ENCODE assay signal across 27 cellular contexts in the genomic region with DNA sequence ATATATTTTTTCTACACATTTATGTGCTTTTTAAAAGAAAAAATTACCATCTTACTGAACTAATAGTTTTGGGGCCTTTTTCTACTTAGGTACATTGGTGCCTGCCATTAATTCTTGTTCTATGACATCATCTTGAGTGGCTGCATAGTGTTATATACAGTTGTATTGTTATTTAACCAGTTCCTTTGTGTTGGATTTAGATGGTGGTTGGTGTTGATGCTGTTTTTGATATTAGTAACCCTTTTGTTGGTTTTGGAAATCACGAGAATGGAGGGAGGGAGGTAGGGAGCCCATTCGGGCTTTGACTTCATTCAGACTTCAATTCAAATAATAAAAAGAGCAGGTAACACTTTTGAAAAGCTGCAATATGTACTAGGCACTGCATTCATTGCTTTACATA. TPM values are rescaled to one million over a fixed set of nuclear protein-coding genes. Genes with fewer than 3 reads are reported as not detected.
DNase-seq lines count a peak whose midpoint lies in the region; ATAC-seq and TF ChIP-seq lines count a peak whose summit lies in the region.
"Had no signal": no experiment of that assay in that cellular context is flagged by ENCODE, and none has a peak within 500 bp of the region (broad histone marks: within the 10 kb centered on the region; RNA-seq: fewer than 3 reads in every experiment).

No MANE protein-coding gene starts in this region.

- H3K27me3 Mint-ChIP-seq in endothelial cell (ENCODE audit: unreplicated experiment): peaks cover 3% of the 10 kb centered on the region
- no peaks in the 10 kb centered on the region for H3K27me3 Mint-ChIP-seq in CD4-positive, alpha-beta T cell

- TF ChIP-seq CTCF in HEK293 (tag by site-specific recombination; IDR thresholded peaks at IDR 0.05): no peak
- no peak for TF ChIP-seq CTCF in ascending aorta (IDR thresholded peaks at IDR 0.05)
- TF ChIP-seq CTCF in endothelial cell (IDR thresholded peaks at IDR 0.05; ENCODE audit: unreplicated experiment): no peak
- TF ChIP-seq CTCF in thoracic aorta (IDR thresholded peaks at IDR 0.05): no peak
- no peak for TF ChIP-seq CTCF in CD4-positive, alpha-beta T cell (IDR thresholded peaks at IDR 0.05)

- H3K9me3 Mint-ChIP-seq in endothelial cell (ENCODE audit: unreplicated experiment): no peaks in the 10 kb centered on the region
- no peaks in the 10 kb centered on the region for H3K9me3 Mint-ChIP-seq in CD4-positive, alpha-beta T cell
- H3K9me3 Mint-ChIP-seq: CD8-positive, alpha-beta T cell; GM23338 had no signal

- ATAC-seq in thoracic aorta (ENCODE audit: insufficient number of reproducible peaks, low FRiP score, low read depth) (no peak), HG03139 (IDR thresholded peaks at IDR 0.05; ENCODE audit: unreplicated experiment) (no peak)
- ATAC-seq in CD4-positive, alpha-beta T cell (ENCODE audit: poor library complexity): no peak
- ATAC-seq: A549; CD8-positive, alpha-beta T cell; GM23338 had no signal

- H3K4me3 ChIP-seq in HEK293 (ENCODE audit: low read depth, low read length): no peak overlapping the region
- H3K4me3 ChIP-seq in ascending aorta: no peak overlapping the region
- H3K4me3 ChIP-seq in thoracic aorta: no peak overlapping the region
- H3K4me3 ChIP-seq: A549, GM23338, HAP-1, MG63 had no signal

- peaks cover 3% of the 10 kb centered on the region for H3K36me3 Mint-ChIP-seq in endothelial cell (ENCODE audit: low read depth, unreplicated experiment)
- H3K36me3 Mint-ChIP-seq in CD4-positive, alpha-beta T cell (ENCODE audit: low read depth): no peaks in the 10 kb centered on the region

- H3K4me1 ChIP-seq in HEK293 (ENCODE audit: control insufficient read depth, insufficient read depth, low read length): no peaks in the 10 kb centered on the region
- H3K4me1 ChIP-seq in ascending aorta: peaks cover 21 to 46% of the 10 kb centered on the region in 2 donors
- H3K4me1 ChIP-seq in thoracic aorta (ENCODE audit: control insufficient read depth in 1 of 2, low read depth in 2 of 2): peaks cover 41 to 58% of the 10 kb centered on the region in 2 donors

- CTCF ChIA-PET in HEK293 (lab: Yijun Ruan, JAX): interaction anchor here (0.6 kb wide), 1 partner anchor 101 kb away, joined by 3 read pairs; no protein-coding TSS in a partner anchor
- CTCF ChIA-PET in CD4-positive, alpha-beta T cell (lab: Charles Lee): no interaction called here

- POLR2A ChIA-PET in HEK293 (lab: Yijun Ruan, JAX): no interaction called here
- POLR2A ChIA-PET in CD4-positive, alpha-beta T cell (lab: Charles Lee): no interaction called here

- H3K27me3 ChIP-seq in ascending aorta: no peaks in the 10 kb centered on the region
- no peaks in the 10 kb centered on the region for H3K27me3 ChIP-seq in thoracic aorta (replicated peaks; ENCODE audit: insufficient read depth)
- H3K27me3 ChIP-seq in CD4-positive, alpha-beta T cell (ENCODE audit: control insufficient read depth, insufficient read depth, low read length): no peaks in the 10 kb centered on the region
- H3K27me3 ChIP-seq: MG63 had no signal

- no peak for DNase-seq in ascending aorta (ENCODE audit: low spot score in 2 of 2)
- no peak for DNase-seq in endothelial cell (ENCODE audit: low spot score)
- DNase-seq in thoracic aorta (ENCODE audit: low spot score): no peak
- no peak for DNase-seq in NCI-H1694 treated with DMSO at 0.1 percent for 48 hours (lab: John Stamatoyannopoulos, UW)
- DNase-seq in CD4-positive, alpha-beta T cell: no peak
- DNase-seq: AML-193; C1 segment of cervical spinal cord; Caco-2; CD8-positive, alpha-beta T cell; KG1; MG63; NCI-H1105 treated with DMSO at 0.1 percent for 48 hours; NCI-H146; NCI-H2029; NCI-H446; NCI-H526; NCI-H82; NK-92 treated with Interleukin-12 subunit alpha and Interleukin-12 subunit beta, amount 100 ng/mL, for 24 hours; SHP77; SW 1271 had no signal

- H3K36me3 ChIP-seq in HEK293 (ENCODE audit: control insufficient read depth in 2 of 2, insufficient read depth in 1 of 2, low read length in 2 of 2) (peaks cover 0 to 3% of the 10 kb centered on the region in 2 experiments; a peak in 1 of 3 replicates), ascending aorta (no peaks in the 10 kb centered on the region), thoracic aorta (no peaks in the 10 kb centered on the region)
- H3K36me3 ChIP-seq: MG63 had no signal

- H3K27ac ChIP-seq in HEK293 (ENCODE audit: extremely low read depth, low read depth, low read length) (no peak overlapping the region), ascending aorta (peak overlapping the region; percentile 99), thoracic aorta (peak overlapping the region; percentile 24 to 94)
- H3K27ac ChIP-seq in CD4-positive, alpha-beta T cell (ENCODE audit: low read depth, low read length): no peak overlapping the region
- H3K27ac ChIP-seq: A549, RWPE1 had no signal

- H3K9me3 ChIP-seq in HEK293 (ENCODE audit: control insufficient read depth, insufficient read depth, low read depth, low read length): no peaks in the 10 kb centered on the region
- no peaks in the 10 kb centered on the region for H3K9me3 ChIP-seq in ascending aorta
- no peaks in the 10 kb centered on the region for H3K9me3 ChIP-seq in thoracic aorta
- no peaks in the 10 kb centered on the region for H3K9me3 ChIP-seq in CD4-positive, alpha-beta T cell (ENCODE audit: control insufficient read depth, low read length)
- H3K9me3 ChIP-seq: A549, Caco-2, HAP-1, MG63 had no signal

- H3K27ac Mint-ChIP-seq in endothelial cell (ENCODE audit: unreplicated experiment): peak overlapping the region; percentile 83
- H3K27ac Mint-ChIP-seq in CD4-positive, alpha-beta T cell: no peak overlapping the region
- H3K27ac Mint-ChIP-seq: CD8-positive, alpha-beta T cell; GM23338 had no signal

- peaks cover 14% of the 10 kb centered on the region for H3K4me1 Mint-ChIP-seq in endothelial cell (ENCODE audit: unreplicated experiment)
- H3K4me1 Mint-ChIP-seq in CD4-positive, alpha-beta T cell (ENCODE audit: low read depth): no peaks in the 10 kb centered on the region

- intact Hi-C loops in ascending aorta (cut with DNase I): loop anchor here (10.0 kb wide), 1 partner anchor 678 kb away; no protein-coding TSS in a partner anchor
- intact Hi-C loops in CD4-positive, alpha-beta T cell (cut with DNase I, micrococcal nuclease): no loop called here

- H3K4me3 Mint-ChIP-seq in endothelial cell (ENCODE audit: unreplicated experiment): no peak overlapping the region
- H3K4me3 Mint-ChIP-seq in CD4-positive, alpha-beta T cell: no peak overlapping the region
- H3K4me3 Mint-ChIP-seq: CD8-positive, alpha-beta T cell; GM23338 had no signal

TF ChIP-seq in HEK293, 187 proteins besides CTCF, POLR2A, EP300 and RAD21:
- TF ChIP-seq, protein P1, sequence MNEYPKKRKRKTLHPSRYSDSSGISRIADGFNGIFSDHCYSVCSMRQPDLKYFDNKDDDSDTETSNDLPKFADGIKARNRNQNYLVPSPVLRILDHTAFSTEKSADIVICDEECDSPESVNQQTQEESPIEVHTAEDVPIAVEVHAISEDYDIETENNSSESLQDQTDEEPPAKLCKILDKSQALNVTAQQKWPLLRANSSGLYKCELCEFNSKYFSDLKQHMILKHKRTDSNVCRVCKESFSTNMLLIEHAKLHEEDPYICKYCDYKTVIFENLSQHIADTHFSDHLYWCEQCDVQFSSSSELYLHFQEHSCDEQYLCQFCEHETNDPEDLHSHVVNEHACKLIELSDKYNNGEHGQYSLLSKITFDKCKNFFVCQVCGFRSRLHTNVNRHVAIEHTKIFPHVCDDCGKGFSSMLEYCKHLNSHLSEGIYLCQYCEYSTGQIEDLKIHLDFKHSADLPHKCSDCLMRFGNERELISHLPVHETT (tag by site-specific recombination; IDR thresholded peaks at IDR 0.05): no peak
- TF ChIP-seq, protein P2, sequence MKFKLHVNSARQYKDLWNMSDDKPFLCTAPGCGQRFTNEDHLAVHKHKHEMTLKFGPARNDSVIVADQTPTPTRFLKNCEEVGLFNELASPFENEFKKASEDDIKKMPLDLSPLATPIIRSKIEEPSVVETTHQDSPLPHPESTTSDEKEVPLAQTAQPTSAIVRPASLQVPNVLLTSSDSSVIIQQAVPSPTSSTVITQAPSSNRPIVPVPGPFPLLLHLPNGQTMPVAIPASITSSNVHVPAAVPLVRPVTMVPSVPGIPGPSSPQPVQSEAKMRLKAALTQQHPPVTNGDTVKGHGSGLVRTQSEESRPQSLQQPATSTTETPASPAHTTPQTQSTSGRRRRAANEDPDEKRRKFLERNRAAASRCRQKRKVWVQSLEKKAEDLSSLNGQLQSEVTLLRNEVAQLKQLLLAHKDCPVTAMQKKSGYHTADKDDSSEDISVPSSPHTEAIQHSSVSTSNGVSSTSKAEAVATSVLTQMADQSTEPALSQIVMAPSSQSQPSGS (tag by site-specific recombination; IDR thresholded peaks at IDR 0.05; ENCODE audit: low read depth): peak; percentile 58; the same call in 1 of the 2 replicates

RNA-seq across cellular contexts. Expression of a gene that starts 15.4 kb away (rescaled TPM):
- total RNA-seq in ascending aorta (2,116 TPM), endothelial cell (ENCODE audit: unreplicated experiment) (0.15 TPM), thoracic aorta (1,000 to 10,000 TPM; 1,114 to 1,404 TPM)
- not detected for total RNA-seq in CD4-positive, alpha-beta T cell
- total RNA-seq: Caco-2, HT-29 had no signal

RNA-seq across cellular contexts. Expression of a gene that starts 46.4 kb away (rescaled TPM):
- total RNA-seq in ascending aorta (19.1 TPM), endothelial cell (ENCODE audit: unreplicated experiment) (27.3 TPM), thoracic aorta (10 to 100 TPM; 28.1 to 65.5 TPM)
- total RNA-seq in CD4-positive, alpha-beta T cell: 10 to 100 TPM; 16.7 to 17.2 TPM

Comparison
In these comparisons a context has a peak if more than half of its experiments do, and no peak if none do; other contexts are left out.
1. H3K27ac ChIP-seq: peak in ascending aorta (2 of 2) and thoracic aorta (2 of 2); none in HEK293 (single experiment) and CD4-positive, alpha-beta T cell (single experiment).
2. RNA of a gene that starts 15.4 kb away (total RNA-seq): 2,116 TPM in ascending aorta (single experiment) and 1,114 to 1,404 TPM in thoracic aorta; 0.15 TPM in endothelial cell (single experiment) and not detected in CD4-positive, alpha-beta T cell; every median in the first group is over 100 times any median in the second.